1 cellular context compared by ENCODE assay signal in the genomic region with DNA sequence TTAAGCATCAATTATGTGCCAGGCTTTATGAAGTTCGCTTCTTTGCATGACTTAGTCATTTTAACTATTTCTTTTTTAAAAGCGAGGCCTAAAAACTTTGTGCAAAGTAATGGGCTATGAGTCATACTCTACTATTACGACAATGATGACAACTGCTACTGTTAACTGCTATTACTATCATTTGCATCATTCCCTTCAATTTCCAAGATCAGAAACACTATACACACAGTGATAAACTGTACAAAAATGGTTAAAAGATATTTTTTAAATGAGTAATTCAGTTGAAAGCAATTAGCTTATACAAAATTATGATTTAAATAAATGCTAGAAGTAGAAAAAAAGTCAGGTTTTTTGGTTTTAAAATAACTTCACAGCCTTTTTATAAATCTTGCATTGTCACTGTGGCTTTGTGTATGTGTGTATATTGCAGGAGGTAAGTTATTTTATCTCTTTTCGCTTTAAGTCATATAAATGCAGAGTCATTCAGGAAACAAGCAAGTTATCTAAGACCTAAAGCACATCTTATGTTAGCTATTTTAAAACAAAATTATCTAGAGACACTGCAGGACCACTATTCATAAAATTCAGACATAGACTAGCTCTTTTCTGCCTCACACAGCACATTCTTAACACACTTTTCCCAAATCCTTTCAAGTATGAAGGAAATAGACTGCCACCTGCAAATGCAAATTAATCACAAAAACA.
TF ChIP-seq lines count a peak whose summit lies in the region.

No MANE protein-coding gene starts in this region.

TF ChIP-seq in A549, 52 proteins besides CTCF, POLR2A, EP300 and RAD21 (continued from another document):
- TF ChIP-seq NFE2L2 (conservative IDR thresholded peaks at IDR 0.05; ENCODE audit: low read length) (no peak), ESRRA (IDR thresholded peaks at IDR 0.05; ENCODE audit: borderline replicate concordance, low read length) (no peak), NR3C1 (IDR thresholded peaks at IDR 0.05) (no peak), HOXB5 (CRISPR knock-in tag; IDR thresholded peaks at IDR 0.05) (no peak), SMC3 (IDR thresholded peaks at IDR 0.05) (no peak), ZSCAN20 (CRISPR knock-in tag; IDR thresholded peaks at IDR 0.05) (peak; percentile 2; the same call in 1 of the 2 replicates), PHF8 (IDR thresholded peaks at IDR 0.05; ENCODE audit: borderline replicate concordance, low read depth) (no peak), BHLHE40 (IDR thresholded peaks at IDR 0.05; ENCODE audit: low read depth, low read length) (no peak), FOXS1 (CRISPR knock-in tag; IDR thresholded peaks at IDR 0.05) (no peak), RNF2 (IDR thresholded peaks at IDR 0.05; ENCODE audit: borderline replicate concordance, low read depth) (no peak), NPAS2 (CRISPR knock-in tag; IDR thresholded peaks at IDR 0.05; ENCODE audit: borderline replicate concordance) (no peak)
- TF ChIP-seq, protein P1, sequence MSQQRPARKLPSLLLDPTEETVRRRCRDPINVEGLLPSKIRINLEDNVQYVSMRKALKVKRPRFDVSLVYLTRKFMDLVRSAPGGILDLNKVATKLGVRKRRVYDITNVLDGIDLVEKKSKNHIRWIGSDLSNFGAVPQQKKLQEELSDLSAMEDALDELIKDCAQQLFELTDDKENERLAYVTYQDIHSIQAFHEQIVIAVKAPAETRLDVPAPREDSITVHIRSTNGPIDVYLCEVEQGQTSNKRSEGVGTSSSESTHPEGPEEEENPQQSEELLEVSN (IDR thresholded peaks at IDR 0.05; ENCODE audit: borderline replicate concordance, low read depth) = no peak
- TF ChIP-seq, protein P2, sequence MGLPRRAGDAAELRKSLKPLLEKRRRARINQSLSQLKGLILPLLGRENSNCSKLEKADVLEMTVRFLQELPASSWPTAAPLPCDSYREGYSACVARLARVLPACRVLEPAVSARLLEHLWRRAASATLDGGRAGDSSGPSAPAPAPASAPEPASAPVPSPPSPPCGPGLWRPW (IDR thresholded peaks at IDR 0.05) = peak; percentile 66; the same call in 1 of the 2 replicates
- TF ChIP-seq, protein P3, sequence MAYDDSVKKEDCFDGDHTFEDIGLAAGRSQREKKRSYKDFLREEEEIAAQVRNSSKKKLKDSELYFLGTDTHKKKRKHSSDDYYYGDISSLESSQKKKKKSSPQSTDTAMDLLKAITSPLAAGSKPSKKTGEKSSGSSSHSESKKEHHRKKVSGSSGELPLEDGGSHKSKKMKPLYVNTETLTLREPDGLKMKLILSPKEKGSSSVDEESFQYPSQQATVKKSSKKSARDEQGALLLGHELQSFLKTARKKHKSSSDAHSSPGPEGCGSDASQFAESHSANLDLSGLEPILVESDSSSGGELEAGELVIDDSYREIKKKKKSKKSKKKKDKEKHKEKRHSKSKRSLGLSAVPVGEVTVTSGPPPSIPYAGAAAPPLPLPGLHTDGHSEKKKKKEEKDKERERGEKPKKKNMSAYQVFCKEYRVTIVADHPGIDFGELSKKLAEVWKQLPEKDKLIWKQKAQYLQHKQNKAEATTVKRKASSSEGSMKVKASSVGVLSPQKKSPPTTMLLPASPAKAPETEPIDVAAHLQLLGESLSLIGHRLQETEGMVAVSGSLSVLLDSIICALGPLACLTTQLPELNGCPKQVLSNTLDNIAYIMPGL (CRISPR knock-in tag; IDR thresholded peaks at IDR 0.05; ENCODE audit: borderline replicate concordance) = no peak
- TF ChIP-seq, protein P4, sequence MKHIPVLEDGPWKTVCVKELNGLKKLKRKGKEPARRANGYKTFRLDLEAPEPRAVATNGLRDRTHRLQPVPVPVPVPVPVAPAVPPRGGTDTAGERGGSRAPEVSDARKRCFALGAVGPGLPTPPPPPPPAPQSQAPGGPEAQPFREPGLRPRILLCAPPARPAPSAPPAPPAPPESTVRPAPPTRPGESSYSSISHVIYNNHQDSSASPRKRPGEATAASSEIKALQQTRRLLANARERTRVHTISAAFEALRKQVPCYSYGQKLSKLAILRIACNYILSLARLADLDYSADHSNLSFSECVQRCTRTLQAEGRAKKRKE (CRISPR knock-in tag; IDR thresholded peaks at IDR 0.05; ENCODE audit: low read depth) = no peak
